Comparison of ENCODE assay signal across 8 cellular contexts in genomic region chr1:143728802-143729450, GRCh38.
DNase-seq lines count a peak whose midpoint lies in the region; ATAC-seq, FAIRE-seq and TF ChIP-seq lines count a peak whose summit lies in the region.
"Not testable (repeated sequence)": the region's sequence is repeated elsewhere in the genome, so short reads cannot be mapped to it uniquely, and the experiment has no call there.

No MANE protein-coding gene starts in this region.

- H3K9me3 ChIP-seq in mammary epithelial cell (replicated peaks; ENCODE audit: insufficient read depth, low read length): not testable (repeated sequence)

- intact Hi-C loops in mammary epithelial cell (cut with micrococcal nuclease): not testable (repeated sequence)

- H3K4me2 ChIP-seq in mammary epithelial cell (ENCODE audit: insufficient read depth, low read depth, low read length): not testable (repeated sequence)

- not testable (repeated sequence) for H3K4me1 Mint-ChIP-seq in naive thymus-derived CD8-positive, alpha-beta T cell

- not testable (repeated sequence) for H2AFZ ChIP-seq in mammary epithelial cell (ENCODE audit: low read depth, low read length)

- dilution Hi-C loops in mammary epithelial cell (cut with HindIII; ENCODE audit: low sequenced_read_pairs): not testable (repeated sequence)

- not testable (repeated sequence) for DNase-seq in mammary epithelial cell; naive thymus-derived CD8-positive, alpha-beta T cell

- H3K9me3 Mint-ChIP-seq in naive thymus-derived CD8-positive, alpha-beta T cell: peaks cover 0 to 26% (median 3%) of the 10 kb centered on the region in 9 donors

- peak; percentile 98 for FAIRE-seq in TTC549 (lab: Jason Lieb, UNC)

- not testable (repeated sequence) for H3K27me3 ChIP-seq in mammary epithelial cell (ENCODE audit: insufficient read depth, low read length)

- not testable (repeated sequence) for H3K4me1 ChIP-seq in mammary epithelial cell (ENCODE audit: insufficient read depth, low read length)

- not testable (repeated sequence) for TF ChIP-seq CTCF in 22Rv1 (IDR thresholded peaks at IDR 0.05); mammary epithelial cell (conservative IDR thresholded peaks at IDR 0.05 in 1 of 2, IDR thresholded peaks at IDR 0.05 in 1 of 2; ENCODE audit: extremely low read depth in 1 of 2, insufficient read depth in 1 of 2, low read depth in 1 of 2, low read length in 2 of 2)

- not testable (repeated sequence) for H3K36me3 ChIP-seq in mammary epithelial cell (ENCODE audit: insufficient read depth, low read length)

- peak overlapping the region in 1 of 10 donors; percentile 83 for H3K27ac Mint-ChIP-seq in naive thymus-derived CD8-positive, alpha-beta T cell

- H3K27me3 Mint-ChIP-seq in naive thymus-derived CD8-positive, alpha-beta T cell: peaks cover 18 to 53% (median 30%) of the 10 kb centered on the region in 5 donors

- H3K27ac ChIP-seq in 22Rv1: peak overlapping the region; percentile 69; the same call in 1 of the 2 replicates
- H3K27ac ChIP-seq in mammary epithelial cell (ENCODE audit: insufficient read depth, low read depth, low read length): not testable (repeated sequence)

- ATAC-seq in GM18868 (IDR thresholded peaks at IDR 0.05; ENCODE audit: unreplicated experiment): peak; percentile 94
- peak; percentile 89 for ATAC-seq in GM21447 (IDR thresholded peaks at IDR 0.05; ENCODE audit: unreplicated experiment)
- ATAC-seq in HG02884 (IDR thresholded peaks at IDR 0.05; ENCODE audit: unreplicated experiment): peak; percentile 97
- peak; percentile 96 for ATAC-seq in HG03442 (IDR thresholded peaks at IDR 0.05; ENCODE audit: unreplicated experiment)
- ATAC-seq in naive thymus-derived CD8-positive, alpha-beta T cell: peak; percentile 84 to 89

- not testable (repeated sequence) for H4K20me1 ChIP-seq in mammary epithelial cell (ENCODE audit: insufficient read depth, low read length)

- WGBS in mammary epithelial cell (ENCODE audit: low coverage, missing lambda C conversion rate): no CpG with 5 or more reads among the region's 31 CpGs

- in situ Hi-C loops in mammary epithelial cell (cut with MboI; ENCODE audit: low sequenced_read_pairs in 2 of 2): not testable (repeated sequence)

- H3K9ac ChIP-seq in mammary epithelial cell (ENCODE audit: insufficient read depth, low read length): not testable (repeated sequence)

- peaks cover 0 to 13% (median 2%) of the 10 kb centered on the region in 3 donors for H3K36me3 Mint-ChIP-seq in naive thymus-derived CD8-positive, alpha-beta T cell

- CTCF ChIA-PET in mammary epithelial cell (lab: Charles Lee; ENCODE audit: low non-redundant PET): not testable (repeated sequence)

- TSS peak; percentile 98 for BruUV-seq in mammary epithelial cell (replicated peaks; lab: Mats Ljungman, UMichigan)

- peak overlapping the region in 1 of 10 donors; percentile 39 for H3K4me3 Mint-ChIP-seq in naive thymus-derived CD8-positive, alpha-beta T cell

- not testable (repeated sequence) for H3K4me3 ChIP-seq in mammary epithelial cell (replicated peaks in 1 of 3; ENCODE audit: insufficient read depth in 1 of 3, low read depth in 2 of 3, low read length in 3 of 3)

- POLR2A ChIA-PET in naive thymus-derived CD8-positive, alpha-beta T cell (lab: Charles Lee): not testable (repeated sequence)

- H3K79me2 ChIP-seq in mammary epithelial cell (ENCODE audit: insufficient read depth, low read length): not testable (repeated sequence)
